In the genomic region with DNA sequence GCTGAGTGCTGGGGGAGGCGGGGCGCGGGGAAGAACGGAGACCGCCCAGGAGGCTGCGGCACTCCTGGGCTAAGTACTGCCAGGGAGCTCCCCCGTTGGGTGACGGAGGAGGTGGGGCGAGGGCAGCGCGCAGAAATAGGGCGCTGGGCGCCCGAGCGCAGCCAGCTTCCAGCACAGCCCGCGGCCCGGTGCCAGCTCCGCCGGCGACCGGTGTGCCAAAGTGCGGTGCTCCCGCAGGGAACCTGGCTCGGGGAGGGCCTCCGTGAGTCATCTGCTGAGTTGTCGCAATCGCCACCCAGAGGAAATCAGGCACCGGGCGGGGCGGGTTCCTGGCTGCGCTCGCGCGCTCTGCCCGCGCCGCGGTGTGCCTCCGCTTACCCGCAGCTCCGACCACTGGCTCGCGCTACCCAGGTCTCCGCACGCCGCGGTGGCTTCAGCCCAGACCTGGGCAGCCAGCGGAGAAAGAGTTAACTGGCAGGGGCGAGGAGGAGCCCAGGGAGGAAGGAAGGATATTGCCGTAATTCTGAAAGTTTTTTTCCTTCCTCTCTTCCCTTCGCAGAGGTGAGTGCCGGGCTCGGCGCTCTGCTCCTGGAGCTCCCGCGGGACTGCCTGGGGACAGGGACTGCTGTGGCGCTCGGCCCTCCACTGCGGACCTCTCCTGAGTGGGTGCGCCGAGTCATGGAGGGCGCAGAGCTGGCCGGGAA, we compare ENCODE assay signal across 8 cellular contexts. TPM values are rescaled to one million over a fixed set of nuclear protein-coding genes. Genes with fewer than 3 reads are reported as not detected.
DNase-seq lines count a peak whose midpoint lies in the region; ATAC-seq and TF ChIP-seq lines count a peak whose summit lies in the region.

TSS of gene GPAT3 (plus strand) at position 164 of the 704 bp plus-strand sequence. CDS start at position 679, 515 bp downstream.

- ATAC-seq in GM18858 (IDR thresholded peaks at IDR 0.05; ENCODE audit: unreplicated experiment) (peak; percentile 59), HG03060 (IDR thresholded peaks at IDR 0.05; ENCODE audit: low read depth, unreplicated experiment) (peak; percentile 54)

- H2AFZ ChIP-seq in ACC112 (ENCODE audit: low read length, unreplicated experiment), result peak within 1 kb of the TSS; percentile 96

- DNase-seq in NOMO-1 treated with DMSO at 0.1 percent for 48 hours (lab: John Stamatoyannopoulos, UW; ENCODE audit: unreplicated experiment), result peak; percentile 71
- DNase-seq in activated T-cell treated with anti-CD3 and anti-CD28 coated beads for 24 hours (ENCODE audit: low read depth), result peak; percentile 58
- DNase-seq in endothelial cell (ENCODE audit: low spot score), result peak; percentile 54
- DNase-seq in stimulated activated CD8-positive, alpha-beta memory T cell treated with anti-CD3 and anti-CD28 coated beads, Interleukin-4, amount 100 ng/mL, for 48 hours, result peak; percentile 80

- H3K27me3 ChIP-seq in ACC112 (ENCODE audit: insufficient read depth, low read length), result peaks cover 17% of the 10 kb centered on the region
- peaks cover 26% of the 10 kb centered on the region for H3K27me3 ChIP-seq in mucosa of stomach (ENCODE audit: control insufficient read depth, insufficient read depth, low read length)

- peaks cover 4% of the 10 kb centered on the region for H3K36me3 Mint-ChIP-seq in endothelial cell (ENCODE audit: low read depth, unreplicated experiment)

- H3K27ac Mint-ChIP-seq in endothelial cell (ENCODE audit: unreplicated experiment), result peak within 1 kb of the TSS; percentile 7

- H3K4me3 ChIP-seq in ACC112 (ENCODE audit: low read depth, low read length) (peak within 1 kb of the TSS; percentile 87), mucosa of stomach (ENCODE audit: low read length) (peak within 1 kb of the TSS; percentile 48)

- no peaks in the 10 kb centered on the region for H3K36me3 ChIP-seq in ACC112 (ENCODE audit: insufficient read depth, low read length)
- no peaks in the 10 kb centered on the region for H3K36me3 ChIP-seq in mucosa of stomach (ENCODE audit: control insufficient read depth, insufficient read depth, low read length)

- peaks cover 4% of the 10 kb centered on the region for H3K79me2 ChIP-seq in ACC112 (ENCODE audit: control insufficient read depth, insufficient read depth, low read length, unreplicated experiment)

- peaks cover 14% of the 10 kb centered on the region for H3K4me1 Mint-ChIP-seq in endothelial cell (ENCODE audit: unreplicated experiment)

- TF ChIP-seq CTCF in endothelial cell (IDR thresholded peaks at IDR 0.05; ENCODE audit: unreplicated experiment), result no peak

- peak within 1 kb of the TSS; percentile 93 for H3K4me3 Mint-ChIP-seq in endothelial cell (ENCODE audit: unreplicated experiment)

- H3K9ac ChIP-seq in mucosa of stomach (ENCODE audit: low read length), result peak within 1 kb of the TSS; percentile 84

- no peaks in the 10 kb centered on the region for H3K9me3 ChIP-seq in mucosa of stomach (ENCODE audit: control insufficient read depth, low read length)

- no peaks in the 10 kb centered on the region for H3K9me3 Mint-ChIP-seq in endothelial cell (ENCODE audit: unreplicated experiment)

- H3K4me1 ChIP-seq in ACC112 (ENCODE audit: control insufficient read depth, insufficient read depth, low read length, unreplicated experiment), result peaks cover 17% of the 10 kb centered on the region
- peaks cover 16% of the 10 kb centered on the region for H3K4me1 ChIP-seq in mucosa of stomach (ENCODE audit: control insufficient read depth, insufficient read depth, low read length)

- H3K27ac ChIP-seq in ACC112 (ENCODE audit: low read depth, low read length), result no peak within 1 kb of the TSS

- peaks cover 11% of the 10 kb centered on the region for H3K27me3 Mint-ChIP-seq in endothelial cell (ENCODE audit: unreplicated experiment)

RNA-seq across cellular contexts. Expression of gene GPAT3, which starts in this region (rescaled TPM):
- 16.0 TPM for total RNA-seq in endothelial cell (ENCODE audit: unreplicated experiment)
